7 cellular contexts compared by ENCODE assay signal in the genomic region with DNA sequence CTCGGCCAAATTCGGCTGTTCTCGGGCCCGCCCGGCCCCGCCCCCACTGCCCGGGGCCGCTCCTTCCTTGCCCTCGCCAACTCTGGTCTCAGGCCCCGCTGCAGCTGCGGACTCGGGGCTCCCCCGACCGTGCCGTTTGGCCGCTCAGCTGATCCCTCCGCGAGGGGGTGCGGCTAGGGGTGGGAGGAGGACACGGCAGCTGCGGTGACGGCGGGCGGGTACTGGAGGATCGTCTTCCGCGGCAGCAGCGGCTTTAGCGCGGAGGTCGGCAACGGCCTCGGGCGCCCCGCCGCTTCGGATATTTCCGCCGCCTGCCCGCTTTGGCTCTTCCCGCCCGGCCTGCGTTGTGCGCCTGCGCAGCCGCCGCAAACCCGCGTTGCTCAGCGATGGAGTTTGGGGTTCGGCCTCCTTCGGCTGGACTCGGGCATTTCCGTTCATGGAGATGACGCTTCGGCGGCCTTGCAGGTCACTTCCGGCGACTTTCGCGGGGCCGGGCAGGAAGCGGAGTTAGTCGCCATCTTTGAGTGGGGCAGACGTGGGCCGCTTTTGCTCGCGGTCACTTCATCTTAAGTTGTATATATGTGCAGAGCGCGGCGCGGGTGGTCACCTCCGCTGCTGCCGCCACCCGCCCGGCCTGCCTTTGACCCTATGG. TPM values are rescaled to one million over a fixed set of nuclear protein-coding genes. Genes with fewer than 3 reads are reported as not detected.
DNase-seq lines count a peak whose midpoint lies in the region; ATAC-seq and TF ChIP-seq lines count a peak whose summit lies in the region.

No MANE protein-coding gene starts in this region.

- no peaks in the 10 kb centered on the region for H3K9me3 Mint-ChIP-seq in chondrocyte (ENCODE audit: low read depth)

- peaks cover 14% of the 10 kb centered on the region for H3K36me3 Mint-ChIP-seq in chondrocyte (ENCODE audit: low read depth)

- H3K27me3 Mint-ChIP-seq in chondrocyte (ENCODE audit: low read depth), result no peaks in the 10 kb centered on the region

- H3K4me1 Mint-ChIP-seq in chondrocyte (ENCODE audit: low read depth), result peaks cover 49% of the 10 kb centered on the region

- peak; percentile 37 for ATAC-seq in HG03139 (IDR thresholded peaks at IDR 0.05; ENCODE audit: unreplicated experiment)
- peak; percentile 74 for ATAC-seq in left lobe of liver

- peak overlapping the region; percentile 100 for H3K27ac ChIP-seq in VCaP

- peak; percentile 99 for DNase-seq in chondrocyte (ENCODE audit: low spot score)
- DNase-seq in left lobe of liver (ENCODE audit: low spot score), result peak; percentile 99
- DNase-seq in stimulated activated CD4-positive, alpha-beta T cell treated with anti-CD3 and anti-CD28 coated beads, Interleukin-4, amount 100 ng/mL, for 1 hour, result peak; percentile 100
- DNase-seq in NCI-H748 (lab: John Stamatoyannopoulos, UW; ENCODE audit: unreplicated experiment), result no peak

- peak overlapping the region; percentile 98 for H3K27ac Mint-ChIP-seq in chondrocyte (ENCODE audit: unreplicated experiment)

- TF ChIP-seq CTCF in VCaP (conservative IDR thresholded peaks at IDR 0.05) (no peak), chondrocyte (IDR thresholded peaks at IDR 0.05) (no peak)

- H3K4me3 Mint-ChIP-seq in chondrocyte (ENCODE audit: unreplicated experiment), result peak overlapping the region; percentile 96

- peak; percentile 69 for TF ChIP-seq POLR2A in GM18951 (IDR thresholded peaks at IDR 0.05; ENCODE audit: extremely low read depth, insufficient read depth, insufficient read length)

- in situ Hi-C loops in GM18951 (cut with MboI; ENCODE audit: low sequenced_read_pairs, unreplicated experiment), result no loop called here

RNA-seq across cellular contexts. Expression of gene UBE2M, which starts 0.3 kb away (rescaled TPM):
- total RNA-seq in chondrocyte (70.3 to 80.7 TPM (median 76.3 TPM) in 3 replicates), left lobe of liver (20.5 TPM)

RNA-seq across cellular contexts. Expression of gene CHMP2A, which starts 3.8 kb away (rescaled TPM):
- total RNA-seq in chondrocyte (85.1 to 99.4 TPM (median 85.9 TPM) in 3 replicates), left lobe of liver (73.4 TPM)

RNA-seq across cellular contexts. Expression of gene MZF1, which starts 14.4 kb away (rescaled TPM):
- total RNA-seq in chondrocyte (15.2 to 22.3 TPM (median 15.8 TPM) in 3 replicates), left lobe of liver (15.2 TPM)

RNA-seq across cellular contexts. Expression of gene TRIM28, which starts 14.9 kb away (rescaled TPM):
- 215 to 286 TPM (median 228 TPM) in 3 replicates for total RNA-seq in chondrocyte
- 84.0 TPM for total RNA-seq in left lobe of liver

RNA-seq across cellular contexts. Expression of gene ZBTB45, which starts 39.1 kb away (rescaled TPM):
- 15.6 to 17.2 TPM (median 15.9 TPM) in 3 replicates for total RNA-seq in chondrocyte
- total RNA-seq in left lobe of liver, result 5.0 TPM
